ENCODE assay signal across 24 cellular contexts in genomic region chr4:16025268-16025667, GRCh38. TPM values are rescaled to one million over a fixed set of nuclear protein-coding genes. Genes with fewer than 3 reads are reported as not detected.
"Had no signal": no experiment of that assay in that cellular context is flagged by ENCODE, and none has a peak within 500 bp of the region (broad histone marks: within the 10 kb centered on the region; RNA-seq: fewer than 3 reads in every experiment).

No MANE protein-coding gene starts in this region.

- H3K27me3 ChIP-seq: dorsolateral prefrontal cortex, gastrocnemius medialis had no signal

- ATAC-seq: gastrocnemius medialis; left colon; left lobe of liver; left ventricle myocardium superior; lower lobe of right lung; mucosa of descending colon; naive thymus-derived CD8-positive, alpha-beta T cell had no signal

- FAIRE-seq: colon, keratinocyte had no signal

- H3K36me3 ChIP-seq: esophagus squamous epithelium, gastrocnemius medialis, lower lobe of right lung had no signal

- H3K27ac ChIP-seq: coronary artery, esophagus squamous epithelium, gastrocnemius medialis, lower lobe of right lung had no signal

- DNase-seq: dermis blood vessel endothelial cell; dorsolateral prefrontal cortex; effector CD4-positive, alpha-beta T cell; effector memory CD4-positive, alpha-beta T cell; esophagus squamous epithelium; foreskin fibroblast; foreskin melanocyte; gastrocnemius medialis; glutamatergic neuron; head of caudate nucleus; hippocampal formation; left colon; left ventricle myocardium superior; lower lobe of right lung; mesenchymal stem cell; mucosa of descending colon; naive B cell had no signal

- H3K9me3 ChIP-seq: esophagus squamous epithelium, gastrocnemius medialis, lower lobe of right lung, mucosa of descending colon had no signal

- H3K4me3 ChIP-seq: coronary artery, esophagus squamous epithelium, gastrocnemius medialis, lower lobe of right lung, mucosa of descending colon had no signal

RNA-seq across cellular contexts. Expression of gene PROM1, which starts 58.6 kb away (rescaled TPM):
- total RNA-seq: lung microvascular endothelial cell; myocyte; naive thymus-derived CD8-positive, alpha-beta T cell had no signal
- polyA plus RNA-seq: keratinocyte; naive thymus-derived CD8-positive, alpha-beta T cell had no signal
